In the genomic region with DNA sequence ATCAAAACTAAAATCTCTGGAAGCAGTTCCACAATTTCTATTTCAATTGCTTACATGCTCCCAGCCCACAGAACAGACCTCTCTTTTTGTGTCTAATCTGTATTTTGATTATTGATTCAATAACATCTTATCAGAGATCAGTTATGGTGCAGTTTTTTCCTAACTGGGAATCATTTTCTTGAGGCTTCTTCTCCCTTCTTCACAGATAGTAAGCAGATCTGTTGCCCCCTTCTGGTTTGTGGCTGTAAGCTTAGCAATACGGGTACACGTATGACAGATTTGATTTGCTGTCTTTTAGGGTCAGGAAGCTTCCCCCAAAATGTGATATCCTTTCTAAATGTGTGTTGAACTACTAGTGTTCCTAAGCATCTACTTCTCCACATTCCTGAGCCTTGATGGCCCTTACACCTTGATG, we compare ENCODE assay signal across 1 cellular context.
TF ChIP-seq lines count a peak whose summit lies in the region.

No MANE protein-coding gene starts in this region.

TF ChIP-seq in K562, 482 proteins besides CTCF, POLR2A, EP300 and RAD21 (continued from another document and continues in another):
- TF ChIP-seq SMAD4 (CRISPR knock-in tag; conservative IDR thresholded peaks at IDR 0.05) (peak; percentile 66), NFYB (IDR thresholded peaks at IDR 0.05; ENCODE audit: extremely low read depth, insufficient read length) (no peak), SPI1 (IDR thresholded peaks at IDR 0.05; ENCODE audit: borderline replicate concordance, low read depth, low read length) (no peak), MAZ (CRISPR knock-in tag; conservative IDR thresholded peaks at IDR 0.05 in 1 of 2, IDR thresholded peaks at IDR 0.05 in 1 of 2) (peak in 1 of 2 experiments; percentile 20; a peak in 1 of 4 replicates), ZNF239 (CRISPR knock-in tag; IDR thresholded peaks at IDR 0.05) (peak; percentile 23; the same call in 1 of the 2 replicates), ARID4B (CRISPR knock-in tag; IDR thresholded peaks at IDR 0.05) (no peak), ZNF140 (CRISPR knock-in tag; IDR thresholded peaks at IDR 0.05) (no peak), TCF3 (CRISPR knock-in tag; IDR thresholded peaks at IDR 0.05) (no peak), MBD1 (CRISPR knock-in tag; IDR thresholded peaks at IDR 0.05) (0 out of 2 replicates have a peak, but pooled peaks have one; percentile 7), CBX5 (IDR thresholded peaks at IDR 0.05; ENCODE audit: borderline replicate concordance, low read depth) (no peak), THRAP3 (IDR thresholded peaks at IDR 0.05; ENCODE audit: borderline replicate concordance) (no peak), ZSCAN32 (CRISPR knock-in tag; IDR thresholded peaks at IDR 0.05) (no peak), GTF2F1 (IDR thresholded peaks at IDR 0.05; ENCODE audit: low read depth, low read length) (no peak), ZNF23 (CRISPR knock-in tag; IDR thresholded peaks at IDR 0.05) (no peak), MAFG (tag; conservative IDR thresholded peaks at IDR 0.05) (no peak), TOE1 (IDR thresholded peaks at IDR 0.05; ENCODE audit: borderline replicate concordance) (0 out of 2 replicates have a peak, but pooled peaks have one; percentile 40), TOE1 (CRISPR knock-in tag; IDR thresholded peaks at IDR 0.05; ENCODE audit: borderline replicate concordance, low read depth) (no peak), MEF2D (tag; conservative IDR thresholded peaks at IDR 0.05; ENCODE audit: low read depth) (0 out of 2 replicates have a peak, but pooled peaks have one; percentile 24), CBX2 (IDR thresholded peaks at IDR 0.05; ENCODE audit: insufficient read depth, low read length, poor library complexity, severe bottlenecking) (no peak), CREM (IDR thresholded peaks at IDR 0.05; ENCODE audit: low read depth) (no peak), SMARCA4 (IDR thresholded peaks at IDR 0.05) (no peak; the same call in 1 of the 2 replicates), MCM5 (IDR thresholded peaks at IDR 0.05; ENCODE audit: low read depth) (no peak), ZFX (CRISPR knock-in tag; IDR thresholded peaks at IDR 0.05) (no peak), SIRT6 (IDR thresholded peaks at IDR 0.05; ENCODE audit: low read depth, low read length) (no peak), KLF6 (CRISPR knock-in tag; IDR thresholded peaks at IDR 0.05; ENCODE audit: borderline replicate concordance) (0 out of 2 replicates have a peak, but pooled peaks have one; percentile 21), NONO (IDR thresholded peaks at IDR 0.05; ENCODE audit: low read depth in 2 of 2, low read length in 1 of 2) (no peak), SOX6 (IDR thresholded peaks at IDR 0.05) (peak; percentile 22; the same call in 1 of the 2 replicates), PHB2 (IDR thresholded peaks at IDR 0.05; ENCODE audit: low read depth) (no peak), CREB3 (tag; conservative IDR thresholded peaks at IDR 0.05; ENCODE audit: low read depth) (peak; percentile 35; the same call in 1 of the 2 replicates), PHB (CRISPR knock-in tag; IDR thresholded peaks at IDR 0.05) (no peak), ZNF76 (CRISPR knock-in tag; IDR thresholded peaks at IDR 0.05; ENCODE audit: borderline replicate concordance) (no peak), BCL6 (CRISPR knock-in tag; IDR thresholded peaks at IDR 0.05) (no peak), TAF9B (IDR thresholded peaks at IDR 0.05; ENCODE audit: partially characterized antibody) (no peak), NR4A1 (CRISPR knock-in tag; IDR thresholded peaks at IDR 0.05) (no peak), NR4A1 (tag; IDR thresholded peaks at IDR 0.05) (0 out of 2 replicates have a peak, but pooled peaks have one; percentile 38), SRSF1 (IDR thresholded peaks at IDR 0.05; ENCODE audit: low read depth, low read length) (no peak), STAT5B (CRISPR knock-in tag; IDR thresholded peaks at IDR 0.05) (no peak), PRPF4 (IDR thresholded peaks at IDR 0.05; ENCODE audit: insufficient read depth, low read depth, low read length, poor library complexity, severe bottlenecking) (no peak), THRB (CRISPR knock-in tag; conservative IDR thresholded peaks at IDR 0.05) (no peak), PYGO2 (tag; IDR thresholded peaks at IDR 0.05) (no peak)
- TF ChIP-seq, protein P1, sequence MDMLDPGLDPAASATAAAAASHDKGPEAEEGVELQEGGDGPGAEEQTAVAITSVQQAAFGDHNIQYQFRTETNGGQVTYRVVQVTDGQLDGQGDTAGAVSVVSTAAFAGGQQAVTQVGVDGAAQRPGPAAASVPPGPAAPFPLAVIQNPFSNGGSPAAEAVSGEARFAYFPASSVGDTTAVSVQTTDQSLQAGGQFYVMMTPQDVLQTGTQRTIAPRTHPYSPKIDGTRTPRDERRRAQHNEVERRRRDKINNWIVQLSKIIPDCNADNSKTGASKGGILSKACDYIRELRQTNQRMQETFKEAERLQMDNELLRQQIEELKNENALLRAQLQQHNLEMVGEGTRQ (CRISPR knock-in tag; IDR thresholded peaks at IDR 0.05) = no peak
- TF ChIP-seq, protein P2, sequence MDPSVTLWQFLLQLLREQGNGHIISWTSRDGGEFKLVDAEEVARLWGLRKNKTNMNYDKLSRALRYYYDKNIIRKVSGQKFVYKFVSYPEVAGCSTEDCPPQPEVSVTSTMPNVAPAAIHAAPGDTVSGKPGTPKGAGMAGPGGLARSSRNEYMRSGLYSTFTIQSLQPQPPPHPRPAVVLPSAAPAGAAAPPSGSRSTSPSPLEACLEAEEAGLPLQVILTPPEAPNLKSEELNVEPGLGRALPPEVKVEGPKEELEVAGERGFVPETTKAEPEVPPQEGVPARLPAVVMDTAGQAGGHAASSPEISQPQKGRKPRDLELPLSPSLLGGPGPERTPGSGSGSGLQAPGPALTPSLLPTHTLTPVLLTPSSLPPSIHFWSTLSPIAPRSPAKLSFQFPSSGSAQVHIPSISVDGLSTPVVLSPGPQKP (CRISPR knock-in tag; IDR thresholded peaks at IDR 0.05) = no peak
- TF ChIP-seq, protein P3, sequence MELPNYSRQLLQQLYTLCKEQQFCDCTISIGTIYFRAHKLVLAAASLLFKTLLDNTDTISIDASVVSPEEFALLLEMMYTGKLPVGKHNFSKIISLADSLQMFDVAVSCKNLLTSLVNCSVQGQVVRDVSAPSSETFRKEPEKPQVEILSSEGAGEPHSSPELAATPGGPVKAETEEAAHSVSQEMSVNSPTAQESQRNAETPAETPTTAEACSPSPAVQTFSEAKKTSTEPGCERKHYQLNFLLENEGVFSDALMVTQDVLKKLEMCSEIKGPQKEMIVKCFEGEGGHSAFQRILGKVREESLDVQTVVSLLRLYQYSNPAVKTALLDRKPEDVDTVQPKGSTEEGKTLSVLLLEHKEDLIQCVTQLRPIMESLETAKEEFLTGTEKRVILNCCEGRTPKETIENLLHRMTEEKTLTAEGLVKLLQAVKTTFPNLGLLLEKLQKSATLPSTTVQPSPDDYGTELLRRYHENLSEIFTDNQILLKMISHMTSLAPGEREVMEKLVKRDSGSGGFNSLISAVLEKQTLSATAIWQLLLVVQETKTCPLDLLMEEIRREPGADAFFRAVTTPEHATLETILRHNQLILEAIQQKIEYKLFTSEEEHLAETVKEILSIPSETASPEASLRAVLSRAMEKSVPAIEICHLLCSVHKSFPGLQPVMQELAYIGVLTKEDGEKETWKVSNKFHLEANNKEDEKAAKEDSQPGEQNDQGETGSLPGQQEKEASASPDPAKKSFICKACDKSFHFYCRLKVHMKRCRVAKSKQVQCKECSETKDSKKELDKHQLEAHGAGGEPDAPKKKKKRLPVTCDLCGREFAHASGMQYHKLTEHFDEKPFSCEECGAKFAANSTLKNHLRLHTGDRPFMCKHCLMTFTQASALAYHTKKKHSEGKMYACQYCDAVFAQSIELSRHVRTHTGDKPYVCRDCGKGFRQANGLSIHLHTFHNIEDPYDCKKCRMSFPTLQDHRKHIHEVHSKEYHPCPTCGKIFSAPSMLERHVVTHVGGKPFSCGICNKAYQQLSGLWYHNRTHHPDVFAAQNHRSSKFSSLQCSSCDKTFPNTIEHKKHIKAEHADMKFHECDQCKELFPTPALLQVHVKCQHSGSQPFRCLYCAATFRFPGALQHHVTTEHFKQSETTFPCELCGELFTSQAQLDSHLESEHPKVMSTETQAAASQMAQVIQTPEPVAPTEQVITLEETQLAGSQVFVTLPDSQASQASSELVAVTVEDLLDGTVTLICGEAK (IDR thresholded peaks at IDR 0.05) = no peak
- TF ChIP-seq, protein P3 (CRISPR knock-in tag; IDR thresholded peaks at IDR 0.05) = no peak
